27 cellular contexts compared by ENCODE assay signal in genomic region chr14:23601424-23601823, GRCh38. TPM values are rescaled to one million over a fixed set of nuclear protein-coding genes. Genes with fewer than 3 reads are reported as not detected.
DNase-seq lines count a peak whose midpoint lies in the region; ATAC-seq, FAIRE-seq and TF ChIP-seq lines count a peak whose summit lies in the region.
"Had no signal": no experiment of that assay in that cellular context is flagged by ENCODE, and none has a peak within 500 bp of the region (broad histone marks: within the 10 kb centered on the region; RNA-seq: fewer than 3 reads in every experiment).

No MANE protein-coding gene starts in this region.

- H3K4me3 ChIP-seq in pancreas (no peak overlapping the region), psoas muscle (no peak overlapping the region)
- H3K4me3 ChIP-seq: A549, GM23248, K562 had no signal

- intact Hi-C loops in activated T-helper 2 cell treated with anti-CD3 and anti-CD28 coated beads, Interferon-gamma antibody, Interleukin-2, Interleukin-4, amounts not matched to agents 10 μg/mL and 5 μg/mL and 100 μg/mL, durations not matched to agents 14 hours and 24 hours and 36 hours (cut with micrococcal nuclease): no loop called here
- intact Hi-C loops in pancreas (cut with DNase I): no loop called here
- intact Hi-C loops in psoas muscle (cut with DNase I): no loop called here

- H3K4me1 ChIP-seq in pancreas: peaks cover 0 to 8% (median 0%) of the 10 kb centered on the region in 3 donors
- H3K4me1 ChIP-seq in psoas muscle: no peaks in the 10 kb centered on the region
- H3K4me1 ChIP-seq: A549 had no signal

- H3K9me3 Mint-ChIP-seq in activated T-helper 2 cell treated with anti-CD3 and anti-CD28 coated beads, Interferon-gamma antibody, Interleukin-2, Interleukin-4, amounts not matched to agents 10 μg/mL and 5 μg/mL and 100 μg/mL, durations not matched to agents 14 hours and 24 hours and 36 hours: peaks cover 3% of the 10 kb centered on the region
- H3K9me3 Mint-ChIP-seq: HFFc6 had no signal

- H3K36me3 ChIP-seq in pancreas (no peaks in the 10 kb centered on the region), psoas muscle (ENCODE audit: insufficient read depth in 1 of 2, low read depth in 1 of 2) (no peaks in the 10 kb centered on the region)

- H3K27me3 Mint-ChIP-seq in activated T-helper 2 cell treated with anti-CD3 and anti-CD28 coated beads, Interferon-gamma antibody, Interleukin-2, Interleukin-4, amounts not matched to agents 10 μg/mL and 5 μg/mL and 100 μg/mL, durations not matched to agents 14 hours and 24 hours and 36 hours (ENCODE audit: low read depth): no peaks in the 10 kb centered on the region

- no peaks in the 10 kb centered on the region for H3K36me3 Mint-ChIP-seq in activated T-helper 2 cell treated with anti-CD3 and anti-CD28 coated beads, Interferon-gamma antibody, Interleukin-2, Interleukin-4, amounts not matched to agents 10 μg/mL and 5 μg/mL and 100 μg/mL, durations not matched to agents 14 hours and 24 hours and 36 hours (ENCODE audit: low read depth)
- H3K36me3 Mint-ChIP-seq: CD4-positive, CD25-positive, alpha-beta regulatory T cell had no signal

- DNase-seq in DMS53 (lab: John Stamatoyannopoulos, UW): peak; percentile 38
- DNase-seq in DMS53 treated with DMSO at 0.1 percent for 48 hours (lab: John Stamatoyannopoulos, UW; ENCODE audit: unreplicated experiment): no peak
- DNase-seq in DMS 273 (lab: John Stamatoyannopoulos, UW; ENCODE audit: unreplicated experiment): peak; percentile 14
- no peak for DNase-seq in activated T-helper 2 cell treated with anti-CD3 and anti-CD28 coated beads, Interferon-gamma antibody, Interleukin-2, Interleukin-4, amounts not matched to agents 10 μg/mL and 5 μg/mL and 100 μg/mL, durations not matched to agents 14 hours and 24 hours and 36 hours (ENCODE audit: low spot score)
- DNase-seq in pancreas: no peak
- no peak for DNase-seq in psoas muscle
- no peak for DNase-seq in activated CD4-positive, alpha-beta T cell treated with anti-CD3 and anti-CD28 coated beads for 4 hours
- DNase-seq: AML-193; C1 segment of cervical spinal cord; CD4-positive, CD25-positive, alpha-beta regulatory T cell; CD8-positive, alpha-beta memory T cell; COR-L47; DMS153; DND-41; EL; GM23248; H7; HFFc6; IMR-90 had no signal

- ATAC-seq in pancreas (peak; percentile 42 to 72 (median 58)), psoas muscle (no peak), GM19463 (IDR thresholded peaks at IDR 0.05; ENCODE audit: unreplicated experiment) (no peak)
- ATAC-seq: HCT116, K562 had no signal

- peaks cover 12% of the 10 kb centered on the region for H3K4me1 Mint-ChIP-seq in activated T-helper 2 cell treated with anti-CD3 and anti-CD28 coated beads, Interferon-gamma antibody, Interleukin-2, Interleukin-4, amounts not matched to agents 10 μg/mL and 5 μg/mL and 100 μg/mL, durations not matched to agents 14 hours and 24 hours and 36 hours (ENCODE audit: low read depth)
- H3K4me1 Mint-ChIP-seq: CD8-positive, alpha-beta memory T cell had no signal

- no peak overlapping the region for H3K4me3 Mint-ChIP-seq in activated T-helper 2 cell treated with anti-CD3 and anti-CD28 coated beads, Interferon-gamma antibody, Interleukin-2, Interleukin-4, amounts not matched to agents 10 μg/mL and 5 μg/mL and 100 μg/mL, durations not matched to agents 14 hours and 24 hours and 36 hours (ENCODE audit: low read depth)
- H3K4me3 Mint-ChIP-seq: CD4-positive, CD25-positive, alpha-beta regulatory T cell; CD8-positive, alpha-beta memory T cell; HFFc6 had no signal

- H3K9me3 ChIP-seq in pancreas: no peaks in the 10 kb centered on the region
- no peaks in the 10 kb centered on the region for H3K9me3 ChIP-seq in psoas muscle
- H3K9me3 ChIP-seq: A549 had no signal

- no peaks in the 10 kb centered on the region for H3K27me3 ChIP-seq in pancreas
- H3K27me3 ChIP-seq in psoas muscle (ENCODE audit: insufficient read depth in 3 of 3, low read length in 2 of 3): peaks cover 0 to 7% (median 0%) of the 10 kb centered on the region in 3 donors

- peak overlapping the region; percentile 30 for H3K27ac Mint-ChIP-seq in activated T-helper 2 cell treated with anti-CD3 and anti-CD28 coated beads, Interferon-gamma antibody, Interleukin-2, Interleukin-4, amounts not matched to agents 10 μg/mL and 5 μg/mL and 100 μg/mL, durations not matched to agents 14 hours and 24 hours and 36 hours
- H3K27ac Mint-ChIP-seq: CD4-positive, CD25-positive, alpha-beta regulatory T cell; HFFc6 had no signal

- H3K27ac ChIP-seq in pancreas: peak overlapping the region in 2 of 4 donors; percentile 7 to 37
- no peak overlapping the region for H3K27ac ChIP-seq in psoas muscle
- H3K27ac ChIP-seq: 22Rv1, A549, GM23248, HL-60 had no signal

- no peak for FAIRE-seq in pancreas (lab: Jason Lieb, UNC)
- FAIRE-seq: A549, GM12891, K562 had no signal

- TF ChIP-seq CTCF in pancreas (IDR thresholded peaks at IDR 0.05): no peak
- no peak for TF ChIP-seq CTCF in psoas muscle (IDR thresholded peaks at IDR 0.05)

RNA-seq across cellular contexts. Expression of gene JPH4, which starts 22.8 kb away (rescaled TPM):
- total RNA-seq in activated T-helper 2 cell treated with anti-CD3 and anti-CD28 coated beads, Interferon-gamma antibody, Interleukin-2, Interleukin-4, amounts not matched to agents 10 μg/mL and 5 μg/mL and 100 μg/mL, durations not matched to agents 14 hours and 24 hours and 36 hours: 0.09 TPM in 2 replicates
- under 1 TPM; 0.12 to 0.47 (median 0.29) TPM for total RNA-seq in pancreas
- 1 to 10 TPM in 1 of 2 donors, under 1 TPM in 1; 0.46 to 1.3 TPM for polyA plus RNA-seq in pancreas
- under 1 TPM; 0.05 to 0.62 (median 0.17) TPM for total RNA-seq in psoas muscle
- polyA plus RNA-seq in psoas muscle: under 1 TPM; 0.01 to 0.13 (median 0.03) TPM
- total RNA-seq: CD4-positive, CD25-positive, alpha-beta regulatory T cell; G401; GM23248; HFFc6; IMR-90 had no signal
- polyA plus RNA-seq: CD8-positive, alpha-beta memory T cell; GM23248; IMR-90 had no signal

RNA-seq across cellular contexts. Expression of gene AP1G2, which starts 33.8 kb away (rescaled TPM):
- total RNA-seq in activated T-helper 2 cell treated with anti-CD3 and anti-CD28 coated beads, Interferon-gamma antibody, Interleukin-2, Interleukin-4, amounts not matched to agents 10 μg/mL and 5 μg/mL and 100 μg/mL, durations not matched to agents 14 hours and 24 hours and 36 hours: 164 and 170 TPM in 2 replicates
- total RNA-seq in pancreas (100 to 1,000 TPM in 1 of 6 donors, 10 to 100 TPM in 5; 57.4 to 153 (median 70.4) TPM), psoas muscle (10 to 100 TPM in 1 of 4 donors, 1 to 10 TPM in 3; 4.4 to 11.0 (median 6.1) TPM)
- polyA plus RNA-seq in pancreas (100 to 1,000 TPM; 303 to 392 TPM), psoas muscle (1 to 10 TPM; 3.3 to 5.3 (median 4.3) TPM)

RNA-seq across cellular contexts. Expression of gene DHRS2, which starts 34.7 kb away (rescaled TPM):
- 2.2 and 2.3 TPM in 2 replicates for total RNA-seq in activated T-helper 2 cell treated with anti-CD3 and anti-CD28 coated beads, Interferon-gamma antibody, Interleukin-2, Interleukin-4, amounts not matched to agents 10 μg/mL and 5 μg/mL and 100 μg/mL, durations not matched to agents 14 hours and 24 hours and 36 hours
- total RNA-seq in pancreas (1 to 10 TPM in 5 of 6 donors, under 1 TPM in 1; 0.43 to 7.7 (median 3.4) TPM), psoas muscle (under 1 TPM in 1 of 4 donors, not detected in 3; 0.21 TPM)
- polyA plus RNA-seq in pancreas (10 to 100 TPM; 20.8 to 21.6 TPM), psoas muscle (under 1 TPM; 0.04 to 0.55 (median 0.22) TPM)
- total RNA-seq: CD4-positive, CD25-positive, alpha-beta regulatory T cell; GM23248 had no signal
- polyA plus RNA-seq: CD8-positive, alpha-beta memory T cell; GM23248 had no signal

RNA-seq across cellular contexts. Expression of gene THTPA, which starts 45.4 kb away (rescaled TPM):
- 12.8 and 13.7 TPM in 2 replicates for total RNA-seq in activated T-helper 2 cell treated with anti-CD3 and anti-CD28 coated beads, Interferon-gamma antibody, Interleukin-2, Interleukin-4, amounts not matched to agents 10 μg/mL and 5 μg/mL and 100 μg/mL, durations not matched to agents 14 hours and 24 hours and 36 hours
- total RNA-seq in pancreas (10 to 100 TPM in 1 of 6 donors, 1 to 10 TPM in 5; 5.6 to 11.6 (median 8.4) TPM), psoas muscle (10 to 100 TPM; 18.5 to 29.9 (median 23.2) TPM)
- polyA plus RNA-seq in pancreas (10 to 100 TPM; 11.9 TPM), psoas muscle (10 to 100 TPM; 23.0 to 53.5 (median 26.2) TPM)

RNA-seq across cellular contexts. Expression of gene ZFHX2, which starts 49.9 kb away (rescaled TPM):
- 2.0 and 2.5 TPM in 2 replicates for total RNA-seq in activated T-helper 2 cell treated with anti-CD3 and anti-CD28 coated beads, Interferon-gamma antibody, Interleukin-2, Interleukin-4, amounts not matched to agents 10 μg/mL and 5 μg/mL and 100 μg/mL, durations not matched to agents 14 hours and 24 hours and 36 hours
- total RNA-seq in pancreas: 1 to 10 TPM in 3 of 6 donors, under 1 TPM in 3; 0.63 to 3.8 (median 1.0) TPM
- polyA plus RNA-seq in pancreas: 1 to 10 TPM; 1.7 to 3.0 TPM
- 1 to 10 TPM in 1 of 4 donors, under 1 TPM in 3; 0.39 to 2.9 (median 0.63) TPM for total RNA-seq in psoas muscle
- polyA plus RNA-seq in psoas muscle: under 1 TPM; 0.11 to 0.71 (median 0.69) TPM
- polyA plus RNA-seq: CD4-positive, CD25-positive, alpha-beta regulatory T cell; CD8-positive, alpha-beta memory T cell had no signal

Comparison
In these comparisons a context has a peak if more than half of its experiments do, and no peak if none do; other contexts are left out.
1. DNase-seq: peak in DMS53 (single experiment) and DMS 273 (single experiment); none in DMS53 treated with DMSO at 0.1 percent for 48 hours (single experiment), activated T-helper 2 cell treated with anti-CD3 and anti-CD28 coated beads, Interferon-gamma antibody, Interleukin-2, Interleukin-4, amounts not matched to agents 10 μg/mL and 5 μg/mL and 100 μg/mL, durations not matched to agents 14 hours and 24 hours and 36 hours (single experiment), pancreas (0 of 6), psoas muscle (0 of 2) and activated CD4-positive, alpha-beta T cell treated with anti-CD3 and anti-CD28 coated beads for 4 hours (0 of 2).
2. ATAC-seq: peak in pancreas (4 of 4); none in psoas muscle (0 of 4) and GM19463 (single experiment).
3. RNA of gene AP1G2, which starts 33.8 kb away (total RNA-seq): 164 to 170 TPM in activated T-helper 2 cell treated with anti-CD3 and anti-CD28 coated beads, Interferon-gamma antibody, Interleukin-2, Interleukin-4, amounts not matched to agents 10 μg/mL and 5 μg/mL and 100 μg/mL, durations not matched to agents 14 hours and 24 hours and 36 hours and 57.4 to 153 TPM in pancreas; 4.4 to 11.0 TPM in psoas muscle; every median in the first group is over 4 times any median in the second.